8 cellular contexts compared by ENCODE assay signal in genomic region chrX:318739-319578, GRCh38. TPM values are rescaled to one million over a fixed set of nuclear protein-coding genes. Genes with fewer than 3 reads are reported as not detected.
A peak's percentile ranks its signal among the peaks of the same experiment; 100 is the strongest.
DNase-seq lines count a peak whose midpoint lies in the region; ATAC-seq and TF ChIP-seq lines count a peak whose summit lies in the region.

A gene with protein sequence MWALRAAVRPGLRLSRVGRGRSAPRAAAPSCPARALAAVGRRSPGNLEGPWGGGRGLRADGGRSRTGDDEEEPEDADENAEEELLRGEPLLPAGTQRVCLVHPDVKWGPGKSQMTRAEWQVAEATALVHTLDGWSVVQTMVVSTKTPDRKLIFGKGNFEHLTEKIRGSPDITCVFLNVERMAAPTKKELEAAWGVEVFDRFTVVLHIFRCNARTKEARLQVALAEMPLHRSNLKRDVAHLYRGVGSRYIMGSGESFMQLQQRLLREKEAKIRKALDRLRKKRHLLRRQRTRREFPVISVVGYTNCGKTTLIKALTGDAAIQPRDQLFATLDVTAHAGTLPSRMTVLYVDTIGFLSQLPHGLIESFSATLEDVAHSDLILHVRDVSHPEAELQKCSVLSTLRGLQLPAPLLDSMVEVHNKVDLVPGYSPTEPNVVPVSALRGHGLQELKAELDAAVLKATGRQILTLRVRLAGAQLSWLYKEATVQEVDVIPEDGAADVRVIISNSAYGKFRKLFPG (minus strand): TSS chrX:318796. CDS start chrX:318787, 9 bp downstream.

- intact Hi-C loops in sigmoid colon (cut with DNase I): loop anchor here (1.0 to 5.0 kb wide), 3 partner anchors 36 to 1133 kb away; partner anchors contain the start of gene ASMTL

- H3K9me3 ChIP-seq in sigmoid colon: no peaks in the 10 kb centered on the region

- peaks cover 0 to 38% (median 27%) of the 10 kb centered on the region in 4 donors for H3K4me1 ChIP-seq in sigmoid colon

- peak; percentile 89 for ATAC-seq in HG02840 (IDR thresholded peaks at IDR 0.05; ENCODE audit: low FRiP score, unreplicated experiment)

- peaks cover 6 to 20% (median 10%) of the 10 kb centered on the region in 4 donors for H3K36me3 ChIP-seq in sigmoid colon

- H3K27ac ChIP-seq in sigmoid colon: peak within 1 kb of the TSS; percentile 90 to 98 (median 96)

- in situ Hi-C loops in GM13976 (cut with MboI; ENCODE audit: low sequenced_read_pairs, unreplicated experiment): no loop called here

- no peak for TF ChIP-seq EP300 in sigmoid colon (IDR thresholded peaks at IDR 0.05)

- no peak for TF ChIP-seq CTCF in GM13976 (IDR thresholded peaks at IDR 0.05; ENCODE audit: borderline replicate concordance, control extremely low read depth, extremely low read depth, insufficient read depth, missing control alignments)
- TF ChIP-seq CTCF in sigmoid colon (IDR thresholded peaks at IDR 0.05): no peak

- WGBS in sigmoid colon, 2 donors: 0% methylated on average over 97 of the region's 97 CpGs

- DNase-seq in GM13976 (ENCODE audit: low spot score) (peak; percentile 95), RPMI8226 (peak; percentile 100), amniotic epithelial cell (ENCODE audit: low read depth) (peak; percentile 99), hepatic stellate cell (ENCODE audit: low spot score) (peak; percentile 100), sigmoid colon (peak; percentile 100), DMS79 treated with DMSO at 0.1 percent for 48 hours (lab: John Stamatoyannopoulos, UW) (no peak)
- no peak for DNase-seq in stimulated activated naive CD4-positive, alpha-beta T cell (lab: John Stamatoyannopoulos, UW)

- peak within 1 kb of the TSS; percentile 71 to 91 (median 83) for H3K4me3 ChIP-seq in sigmoid colon

- peaks cover 2 to 14% (median 13%) of the 10 kb centered on the region in 3 donors for H3K27me3 ChIP-seq in sigmoid colon

- peak; percentile 20 to 30 for TF ChIP-seq POLR2A in sigmoid colon (IDR thresholded peaks at IDR 0.05)

RNA-seq across cellular contexts. Expression of the gene that starts here (rescaled TPM):
- 10 to 100 TPM; 22.4 to 40.3 (median 30.9) TPM for total RNA-seq in sigmoid colon
- 10 to 100 TPM; 36.0 to 65.8 (median 36.5) TPM for polyA plus RNA-seq in sigmoid colon

Comparison
In these comparisons a context has a peak if more than half of its experiments do, and no peak if none do; other contexts are left out.
1. DNase-seq: peak in GM13976 (single experiment), RPMI8226 (single experiment), amniotic epithelial cell (single experiment), hepatic stellate cell (single experiment) and sigmoid colon (single experiment); none in DMS79 treated with DMSO at 0.1 percent for 48 hours (single experiment) and stimulated activated naive CD4-positive, alpha-beta T cell (0 of 6).